ENCODE assay signal across 25 cellular contexts in genomic region chr11:70487763-70488162, GRCh38.
DNase-seq lines count a peak whose midpoint lies in the region; ATAC-seq, FAIRE-seq and TF ChIP-seq lines count a peak whose summit lies in the region.
"Had no signal": no experiment of that assay in that cellular context is flagged by ENCODE, and none has a peak within 500 bp of the region (broad histone marks: within the 10 kb centered on the region; RNA-seq: fewer than 3 reads in every experiment).

No MANE protein-coding gene starts in this region.

- H3K79me2 ChIP-seq in neural progenitor cell (ENCODE audit: low read depth) = no peaks in the 10 kb centered on the region

- 73 to 88% (median 86%) methylated on average over 15 to 16 of the region's 16 CpGs for WGBS in small intestine, 3 donors

- H3K27me3 ChIP-seq in neural progenitor cell = no peaks in the 10 kb centered on the region
- no peaks in the 10 kb centered on the region for H3K27me3 ChIP-seq in small intestine (ENCODE audit: control insufficient read depth in 2 of 2, insufficient read depth in 2 of 2, low read length in 2 of 2)
- H3K27me3 ChIP-seq: SJSA1 had no signal

- no peak overlapping the region for H3K9ac ChIP-seq in neural progenitor cell
- H3K9ac ChIP-seq: GM23248 had no signal

- H3K9me3 ChIP-seq in neural progenitor cell (ENCODE audit: low read depth) = peaks cover 4% of the 10 kb centered on the region
- H3K9me3 ChIP-seq in small intestine (ENCODE audit: control insufficient read depth, low read depth) = no peaks in the 10 kb centered on the region
- H3K9me3 ChIP-seq: A549 had no signal

- H3K36me3 ChIP-seq in neural progenitor cell (no peaks in the 10 kb centered on the region), small intestine (ENCODE audit: control insufficient read depth in 2 of 2, insufficient read depth in 2 of 2, low read length in 2 of 2) (no peaks in the 10 kb centered on the region)

- H3K4me2 ChIP-seq in neural progenitor cell = no peak overlapping the region
- H3K4me2 ChIP-seq: A549 had no signal

- peaks cover 14% of the 10 kb centered on the region for H3K4me1 Mint-ChIP-seq in neural progenitor cell
- H3K4me1 Mint-ChIP-seq: CD8-positive, alpha-beta memory T cell; H9 had no signal

- ATAC-seq in left ventricle myocardium superior (no peak), left cardiac atrium (no peak), SK-N-SH treated with all-trans-retinoic acid at 6 μM for 48 hours (no peak)

- no peak for FAIRE-seq in small intestine (lab: Jason Lieb, UNC)
- FAIRE-seq: A549, GM18507, HTR-8/SVneo, RCC 7860 had no signal

- H3K9me3 Mint-ChIP-seq in neural progenitor cell = peaks cover 9% of the 10 kb centered on the region

- H3F3A ChIP-seq in neural progenitor cell (ENCODE audit: low read depth) = no peaks in the 10 kb centered on the region

- H3K27ac Mint-ChIP-seq in neural progenitor cell = peak overlapping the region; percentile 57
- H3K27ac Mint-ChIP-seq: CD14-positive monocyte; CD8-positive, alpha-beta memory T cell had no signal

- peaks cover 8% of the 10 kb centered on the region for H3K27me3 Mint-ChIP-seq in neural progenitor cell (ENCODE audit: insufficient read depth, low read depth)

- H3K4me3 ChIP-seq in neural progenitor cell = no peak overlapping the region
- no peak overlapping the region for H3K4me3 ChIP-seq in small intestine (ENCODE audit: low read depth in 1 of 2, low read length in 2 of 2)
- H3K4me3 ChIP-seq: A549, GM23248, SJSA1 had no signal

- TF ChIP-seq CTCF in neural progenitor cell (IDR thresholded peaks at IDR 0.05) = no peak

- intact Hi-C loops in left ventricle myocardium superior (cut with micrococcal nuclease) = no loop called here
- intact Hi-C loops in left cardiac atrium (cut with DNase I) = no loop called here

- peaks cover 8% of the 10 kb centered on the region for H3K36me3 Mint-ChIP-seq in neural progenitor cell
- H3K36me3 Mint-ChIP-seq: CD14-positive monocyte; CD8-positive, alpha-beta memory T cell had no signal

- H3K4me1 ChIP-seq in neural progenitor cell (no peaks in the 10 kb centered on the region), small intestine (ENCODE audit: control insufficient read depth in 2 of 2, insufficient read depth in 1 of 2, low read depth in 1 of 2, low read length in 1 of 2) (no peaks in the 10 kb centered on the region)

- H3K27ac ChIP-seq in cingulate gyrus (ENCODE audit: low read depth, low read length) (peak overlapping the region; percentile 40), neural progenitor cell (no peak overlapping the region), small intestine (ENCODE audit: low read depth in 1 of 2, low read length in 1 of 2) (no peak overlapping the region)
- H3K27ac ChIP-seq: A549, GM23248, SJSA1 had no signal

- H4K20me1 ChIP-seq in neural progenitor cell (ENCODE audit: low read depth) = no peaks in the 10 kb centered on the region

- no peak overlapping the region for H2AFZ ChIP-seq in neural progenitor cell (replicated peaks)
- H2AFZ ChIP-seq: GM23248 had no signal

- H3K4me3 Mint-ChIP-seq in neural progenitor cell = no peak overlapping the region
- H3K4me3 Mint-ChIP-seq: CD14-positive monocyte; CD8-positive, alpha-beta memory T cell; H9 had no signal

- DNase-seq in left ventricle myocardium superior (peak; percentile 5), left cardiac atrium (no peak), neural progenitor cell (ENCODE audit: low spot score) (no peak), small intestine (no peak), NCI-H1436 (lab: John Stamatoyannopoulos, UW) (no peak)
- DNase-seq: AML-193, Calu3, GM23248, H9, KBM-7, MV-4-11, NCI-H1105, NCI-H146, NCI-H2029, NCI-H446, NCI-H774 had no signal

TF ChIP-seq in SK-N-SH treated with all-trans-retinoic acid at 6 μM for 48 hours, 23 proteins besides CTCF, POLR2A, EP300 and RAD21:
- no peak for TF ChIP-seq ESRRG (CRISPR knock-in tag; IDR thresholded peaks at IDR 0.05)
- no peak for TF ChIP-seq ZC3H10 (CRISPR knock-in tag; IDR thresholded peaks at IDR 0.05)
- TF ChIP-seq GLIS3 (CRISPR knock-in tag; IDR thresholded peaks at IDR 0.05) = no peak
- TF ChIP-seq OSR1 (CRISPR knock-in tag; IDR thresholded peaks at IDR 0.05) = no peak
- no peak for TF ChIP-seq ZFP30 (CRISPR knock-in tag; IDR thresholded peaks at IDR 0.05)
- TF ChIP-seq ISL1 (CRISPR knock-in tag; IDR thresholded peaks at IDR 0.05) = no peak
- TF ChIP-seq ARNTL (CRISPR knock-in tag; IDR thresholded peaks at IDR 0.05; ENCODE audit: borderline replicate concordance, low read depth) = no peak
- no peak for TF ChIP-seq PPARA (CRISPR knock-in tag; IDR thresholded peaks at IDR 0.05; ENCODE audit: borderline replicate concordance)
- TF ChIP-seq TCF4 (CRISPR knock-in tag; IDR thresholded peaks at IDR 0.05; ENCODE audit: borderline replicate concordance) = no peak
- TF ChIP-seq, protein P1, sequence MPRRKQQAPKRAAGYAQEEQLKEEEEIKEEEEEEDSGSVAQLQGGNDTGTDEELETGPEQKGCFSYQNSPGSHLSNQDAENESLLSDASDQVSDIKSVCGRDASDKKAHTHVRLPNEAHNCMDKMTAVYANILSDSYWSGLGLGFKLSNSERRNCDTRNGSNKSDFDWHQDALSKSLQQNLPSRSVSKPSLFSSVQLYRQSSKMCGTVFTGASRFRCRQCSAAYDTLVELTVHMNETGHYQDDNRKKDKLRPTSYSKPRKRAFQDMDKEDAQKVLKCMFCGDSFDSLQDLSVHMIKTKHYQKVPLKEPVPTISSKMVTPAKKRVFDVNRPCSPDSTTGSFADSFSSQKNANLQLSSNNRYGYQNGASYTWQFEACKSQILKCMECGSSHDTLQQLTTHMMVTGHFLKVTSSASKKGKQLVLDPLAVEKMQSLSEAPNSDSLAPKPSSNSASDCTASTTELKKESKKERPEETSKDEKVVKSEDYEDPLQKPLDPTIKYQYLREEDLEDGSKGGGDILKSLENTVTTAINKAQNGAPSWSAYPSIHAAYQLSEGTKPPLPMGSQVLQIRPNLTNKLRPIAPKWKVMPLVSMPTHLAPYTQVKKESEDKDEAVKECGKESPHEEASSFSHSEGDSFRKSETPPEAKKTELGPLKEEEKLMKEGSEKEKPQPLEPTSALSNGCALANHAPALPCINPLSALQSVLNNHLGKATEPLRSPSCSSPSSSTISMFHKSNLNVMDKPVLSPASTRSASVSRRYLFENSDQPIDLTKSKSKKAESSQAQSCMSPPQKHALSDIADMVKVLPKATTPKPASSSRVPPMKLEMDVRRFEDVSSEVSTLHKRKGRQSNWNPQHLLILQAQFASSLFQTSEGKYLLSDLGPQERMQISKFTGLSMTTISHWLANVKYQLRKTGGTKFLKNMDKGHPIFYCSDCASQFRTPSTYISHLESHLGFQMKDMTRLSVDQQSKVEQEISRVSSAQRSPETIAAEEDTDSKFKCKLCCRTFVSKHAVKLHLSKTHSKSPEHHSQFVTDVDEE (CRISPR knock-in tag; IDR thresholded peaks at IDR 0.05) = no peak
- no peak for TF ChIP-seq ZNF8 (CRISPR knock-in tag; IDR thresholded peaks at IDR 0.05)
- TF ChIP-seq BACH2 (CRISPR knock-in tag; IDR thresholded peaks at IDR 0.05; ENCODE audit: borderline replicate concordance) = no peak
- no peak for TF ChIP-seq ZFP3 (CRISPR knock-in tag; IDR thresholded peaks at IDR 0.05)
- TF ChIP-seq, protein P2, sequence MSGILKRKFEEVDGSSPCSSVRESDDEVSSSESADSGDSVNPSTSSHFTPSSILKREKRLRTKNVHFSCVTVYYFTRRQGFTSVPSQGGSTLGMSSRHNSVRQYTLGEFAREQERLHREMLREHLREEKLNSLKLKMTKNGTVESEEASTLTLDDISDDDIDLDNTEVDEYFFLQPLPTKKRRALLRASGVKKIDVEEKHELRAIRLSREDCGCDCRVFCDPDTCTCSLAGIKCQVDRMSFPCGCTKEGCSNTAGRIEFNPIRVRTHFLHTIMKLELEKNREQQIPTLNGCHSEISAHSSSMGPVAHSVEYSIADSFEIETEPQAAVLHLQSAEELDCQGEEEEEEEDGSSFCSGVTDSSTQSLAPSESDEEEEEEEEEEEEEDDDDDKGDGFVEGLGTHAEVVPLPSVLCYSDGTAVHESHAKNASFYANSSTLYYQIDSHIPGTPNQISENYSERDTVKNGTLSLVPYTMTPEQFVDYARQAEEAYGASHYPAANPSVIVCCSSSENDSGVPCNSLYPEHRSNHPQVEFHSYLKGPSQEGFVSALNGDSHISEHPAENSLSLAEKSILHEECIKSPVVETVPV (CRISPR knock-in tag; IDR thresholded peaks at IDR 0.05) = no peak
- TF ChIP-seq RARB (CRISPR knock-in tag; IDR thresholded peaks at IDR 0.05) = no peak
- no peak for TF ChIP-seq ZNF565 (CRISPR knock-in tag; conservative IDR thresholded peaks at IDR 0.05; ENCODE audit: low read depth)
- TF ChIP-seq SNAI2 (CRISPR knock-in tag; IDR thresholded peaks at IDR 0.05) = no peak
- no peak for TF ChIP-seq TOX (CRISPR knock-in tag; IDR thresholded peaks at IDR 0.05; ENCODE audit: borderline replicate concordance)
- no peak for TF ChIP-seq ZNF70 (CRISPR knock-in tag; IDR thresholded peaks at IDR 0.05)
